Comparison of ENCODE assay signal across 8 cellular contexts in the genomic region with DNA sequence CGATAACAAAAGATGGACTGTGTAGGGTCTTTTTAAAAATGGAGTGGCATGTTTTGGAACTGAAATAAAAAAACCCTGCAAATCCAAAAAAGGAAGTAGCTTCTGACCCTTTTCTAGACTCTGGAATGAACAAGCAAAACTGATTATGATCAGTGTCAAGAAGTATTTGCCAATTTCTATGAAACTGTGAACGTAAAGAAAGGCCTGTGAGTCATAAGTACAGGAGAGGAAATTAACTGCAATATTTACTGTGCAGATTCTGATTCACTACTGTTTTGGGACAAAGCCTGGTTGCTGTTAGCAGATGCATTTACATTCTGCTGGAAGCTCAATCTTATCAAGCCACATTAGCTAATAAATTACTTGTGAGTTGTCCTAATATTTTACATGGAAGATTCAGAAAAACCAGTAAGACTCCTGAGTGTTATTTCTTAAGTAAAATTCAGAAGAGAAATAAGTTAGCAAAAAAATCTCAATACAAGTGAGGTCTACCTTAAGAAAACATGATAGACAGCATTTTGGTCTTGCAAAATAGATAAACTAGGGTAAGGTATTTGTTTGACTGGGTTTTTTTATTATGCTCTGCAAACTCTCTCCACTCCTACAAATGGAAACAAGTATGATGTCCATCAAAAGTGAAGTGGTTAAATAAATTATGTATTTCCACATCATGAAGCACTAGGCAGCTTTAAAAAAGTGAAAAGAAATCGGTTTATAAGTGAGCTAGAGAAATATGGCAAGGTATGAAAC.
DNase-seq lines count a peak whose midpoint lies in the region; ATAC-seq and TF ChIP-seq lines count a peak whose summit lies in the region.

No MANE protein-coding gene starts in this region.

- no peak overlapping the region for H3K27ac ChIP-seq in A673 (ENCODE audit: low read depth, low read length, poor library complexity, severe bottlenecking)
- H3K27ac ChIP-seq in vagina, result no peak overlapping the region

- H3K9me3 ChIP-seq in A673 (ENCODE audit: low read depth, low read length, poor library complexity, severe bottlenecking) (no peaks in the 10 kb centered on the region), vagina (no peaks in the 10 kb centered on the region)

- H3K9me3 Mint-ChIP-seq in activated naive CD8-positive, alpha-beta T cell treated with anti-CD3 and anti-CD28 coated beads, Interleukin-2, amount 50 U/mL, for 24 hours, result no peaks in the 10 kb centered on the region
- H3K9me3 Mint-ChIP-seq in natural killer cell, result no peaks in the 10 kb centered on the region

- H3K4me3 ChIP-seq in A673 (ENCODE audit: low read depth, low read length, poor library complexity, severe bottlenecking) (no peak overlapping the region), vagina (no peak overlapping the region)

- no peaks in the 10 kb centered on the region for H3K36me3 ChIP-seq in A673 (ENCODE audit: insufficient read depth, low read length, poor library complexity, severe bottlenecking)
- H3K36me3 ChIP-seq in vagina, result no peaks in the 10 kb centered on the region

- DNase-seq in A673 (ENCODE audit: low spot score) (peak; percentile 14), HS-27A (ENCODE audit: low read depth) (peak; percentile 7), natural killer cell (no peak), NCI-H524 (lab: John Stamatoyannopoulos, UW) (no peak), vagina (ENCODE audit: extremely low spot score in 2 of 2) (no peak), T1000 (lab: John Stamatoyannopoulos, UW) (no peak)
- no peak for DNase-seq in activated naive CD8-positive, alpha-beta T cell treated with anti-CD3 and anti-CD28 coated beads, Interleukin-2, amount 50 U/mL, for 24 hours

- peaks cover 43% of the 10 kb centered on the region for H3K4me1 Mint-ChIP-seq in activated naive CD8-positive, alpha-beta T cell treated with anti-CD3 and anti-CD28 coated beads, Interleukin-2, amount 50 U/mL, for 24 hours
- H3K4me1 Mint-ChIP-seq in natural killer cell, result peaks cover 6% of the 10 kb centered on the region in 2 donors

- H3K27me3 Mint-ChIP-seq in activated naive CD8-positive, alpha-beta T cell treated with anti-CD3 and anti-CD28 coated beads, Interleukin-2, amount 50 U/mL, for 24 hours, result peaks cover 2% of the 10 kb centered on the region
- no peaks in the 10 kb centered on the region for H3K27me3 Mint-ChIP-seq in natural killer cell (ENCODE audit: low read depth in 2 of 2)

- peak overlapping the region; percentile 37 for H3K4me3 Mint-ChIP-seq in activated naive CD8-positive, alpha-beta T cell treated with anti-CD3 and anti-CD28 coated beads, Interleukin-2, amount 50 U/mL, for 24 hours
- no peak overlapping the region for H3K4me3 Mint-ChIP-seq in natural killer cell

- no peak for TF ChIP-seq POLR2A in vagina (IDR thresholded peaks at IDR 0.05)

- POLR2A ChIA-PET in A673 (lab: Charles Lee; ENCODE audit: low non-redundant PET), result no interaction called here

- ATAC-seq in GM19395 (IDR thresholded peaks at IDR 0.05; ENCODE audit: unreplicated experiment) (peak; percentile 82), natural killer cell (peak; percentile 18 to 68 (median 61))
- ATAC-seq in activated naive CD8-positive, alpha-beta T cell treated with anti-CD3 and anti-CD28 coated beads, Interleukin-2, amount 50 U/mL, for 24 hours, result peak; percentile 88

- CTCF ChIA-PET in A673 (lab: Charles Lee), result interaction anchor here (0.6 kb wide), 1 partner anchor 1734 kb away, joined by 6 read pairs; no protein-coding TSS in a partner anchor

- H3K36me3 Mint-ChIP-seq in activated naive CD8-positive, alpha-beta T cell treated with anti-CD3 and anti-CD28 coated beads, Interleukin-2, amount 50 U/mL, for 24 hours (ENCODE audit: low read depth), result peaks cover 3% of the 10 kb centered on the region
- H3K36me3 Mint-ChIP-seq in natural killer cell, result no peaks in the 10 kb centered on the region

- intact Hi-C loops in A673 (cut with micrococcal nuclease; ENCODE audit: unreplicated experiment) (no loop called here), natural killer cell (cut with micrococcal nuclease) (no loop called here), vagina (cut with DNase I) (no loop called here)

- no peak for TF ChIP-seq CTCF in A673 (conservative IDR thresholded peaks at IDR 0.05; ENCODE audit: low read depth, low read length)
- no peak for TF ChIP-seq CTCF in natural killer cell (IDR thresholded peaks at IDR 0.05)
- no peak for TF ChIP-seq CTCF in vagina (IDR thresholded peaks at IDR 0.05)

- peak overlapping the region; percentile 65 for H3K27ac Mint-ChIP-seq in activated naive CD8-positive, alpha-beta T cell treated with anti-CD3 and anti-CD28 coated beads, Interleukin-2, amount 50 U/mL, for 24 hours
- peak overlapping the region in 1 of 2 donors; percentile 45 for H3K27ac Mint-ChIP-seq in natural killer cell

- BruUV-seq in A673 (replicated peaks; lab: Mats Ljungman, UMichigan), result no TSS peak

- H3K27me3 ChIP-seq in A673 (replicated peaks; ENCODE audit: insufficient read depth, low read depth, low read length, poor library complexity) (no peaks in the 10 kb centered on the region), vagina (no peaks in the 10 kb centered on the region)

- no peaks in the 10 kb centered on the region for H3K4me1 ChIP-seq in A673 (ENCODE audit: insufficient read depth, low read length, poor library complexity, severe bottlenecking)
- peaks cover 9% of the 10 kb centered on the region for H3K4me1 ChIP-seq in vagina

Comparison
In these comparisons a context has a peak if more than half of its experiments do, and no peak if none do; other contexts are left out.
1. DNase-seq: peak in A673 (single experiment) and HS-27A (single experiment); none in activated naive CD8-positive, alpha-beta T cell treated with anti-CD3 and anti-CD28 coated beads, Interleukin-2, amount 50 U/mL, for 24 hours (single experiment), natural killer cell (single experiment), NCI-H524 (0 of 2), vagina (0 of 2) and T1000 (single experiment).
2. Peak in every context shown above with its lines, with median percentiles within 50 percentile points of each other: ATAC-seq.